1 cellular context compared by ENCODE assay signal in genomic region chr15:92029104-92029466, GRCh38.
TF ChIP-seq lines count a peak whose summit lies in the region.

No MANE protein-coding gene starts in this region.

TF ChIP-seq in SK-N-SH treated with all-trans-retinoic acid at 6 μM for 48 hours, 23 proteins besides CTCF, POLR2A, EP300 and RAD21 (continued from another document):
- TF ChIP-seq ZNF70 (CRISPR knock-in tag; IDR thresholded peaks at IDR 0.05) (no peak), GLIS3 (CRISPR knock-in tag; IDR thresholded peaks at IDR 0.05) (no peak), SNAI2 (CRISPR knock-in tag; IDR thresholded peaks at IDR 0.05) (no peak), ZFP30 (CRISPR knock-in tag; IDR thresholded peaks at IDR 0.05) (no peak), PPARA (CRISPR knock-in tag; IDR thresholded peaks at IDR 0.05; ENCODE audit: borderline replicate concordance) (no peak), PATZ1 (CRISPR knock-in tag; IDR thresholded peaks at IDR 0.05; ENCODE audit: borderline replicate concordance) (no peak), CREB5 (CRISPR knock-in tag; IDR thresholded peaks at IDR 0.05; ENCODE audit: low read depth) (no peak)
